ENCODE assay signal across 8 cellular contexts in the genomic region with DNA sequence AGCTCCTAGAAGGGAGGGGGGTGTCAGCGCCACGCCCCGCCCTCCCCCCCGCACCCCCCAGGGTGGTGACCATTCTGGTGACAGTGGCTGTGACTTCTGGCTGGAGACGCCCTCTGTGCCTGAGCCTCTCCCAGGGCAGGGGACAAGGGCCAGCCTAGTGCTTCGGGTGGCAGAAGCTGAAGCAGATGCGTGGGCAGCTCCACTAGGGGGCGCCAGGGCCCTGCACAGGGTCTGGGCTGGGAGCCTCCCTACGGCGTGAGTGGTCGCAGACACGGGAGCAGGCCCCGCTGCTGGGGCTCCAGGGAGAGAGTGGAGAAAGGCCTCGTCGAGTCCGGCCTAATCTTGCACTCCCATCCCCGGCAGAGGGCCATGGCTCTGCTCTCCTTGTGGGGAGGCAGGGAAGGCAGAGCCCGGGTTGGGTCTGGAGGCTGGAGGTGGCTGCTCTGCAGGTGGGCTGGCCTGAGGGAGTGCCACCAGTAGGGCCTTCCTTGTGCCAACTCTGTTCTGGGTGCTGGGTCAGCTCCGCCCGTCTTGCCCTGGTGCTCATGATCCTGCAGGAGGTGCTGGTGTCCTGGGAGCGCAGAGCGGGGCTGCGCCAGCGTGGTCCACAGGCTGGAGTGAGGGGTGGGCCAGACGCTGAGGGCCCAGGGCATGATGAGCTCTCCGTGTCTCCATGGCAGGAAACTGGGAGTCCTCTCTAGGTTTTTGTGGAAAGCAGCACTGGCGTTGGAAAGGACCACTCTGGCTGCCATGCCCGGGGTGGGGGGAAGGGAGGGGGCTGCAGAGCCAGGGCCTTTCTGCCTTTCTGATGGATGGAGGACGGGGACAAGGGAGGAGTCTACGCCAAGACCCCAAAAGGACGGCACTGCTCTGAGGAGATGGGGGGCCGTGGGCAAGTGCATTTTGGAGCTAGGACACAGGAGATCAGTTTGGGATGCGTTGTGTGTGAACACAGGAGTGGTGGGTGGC. TPM values are rescaled to one million over a fixed set of nuclear protein-coding genes. Genes with fewer than 3 reads are reported as not detected.
A peak's percentile ranks its signal among the peaks of the same experiment; 100 is the strongest.
DNase-seq lines count a peak whose midpoint lies in the region; ATAC-seq and TF ChIP-seq lines count a peak whose summit lies in the region.

No MANE protein-coding gene starts in this region.

- H3K27ac ChIP-seq in VCaP (peak overlapping the region; percentile 91), breast epithelium (no peak overlapping the region), lower lobe of right lung (no peak overlapping the region)

- TF ChIP-seq POLR2A in NB4 (IDR thresholded peaks at IDR 0.05; ENCODE audit: extremely low read depth, insufficient read length): no peak
- no peak for TF ChIP-seq POLR2A in breast epithelium (IDR thresholded peaks at IDR 0.05)

- no peaks in the 10 kb centered on the region for H3K27me3 Mint-ChIP-seq in stimulated activated naive CD8-positive, alpha-beta T cell treated with anti-CD3 and anti-CD28 coated beads, Interleukin-15, Interleukin-2, amounts not matched to agents 100 ng/mL and 50 ng/mL, for 24 hours

- TF ChIP-seq CTCF in NB4 (IDR thresholded peaks at IDR 0.05; ENCODE audit: low read depth, low read length) (peak; percentile 85), VCaP (conservative IDR thresholded peaks at IDR 0.05) (peak; percentile 84), breast epithelium (IDR thresholded peaks at IDR 0.05) (peak in 2 of 3 donors; percentile 9 to 44), lower lobe of right lung (IDR thresholded peaks at IDR 0.05) (peak; percentile 79)

- ATAC-seq in lower lobe of right lung: no peak

- H3K36me3 ChIP-seq in breast epithelium (no peaks in the 10 kb centered on the region), lower lobe of right lung (no peaks in the 10 kb centered on the region)

- peak overlapping the region; percentile 60 for H3K4me3 Mint-ChIP-seq in stimulated activated naive CD8-positive, alpha-beta T cell treated with anti-CD3 and anti-CD28 coated beads, Interleukin-15, Interleukin-2, amounts not matched to agents 100 ng/mL and 50 ng/mL, for 24 hours

- H3K9me3 Mint-ChIP-seq in stimulated activated naive CD8-positive, alpha-beta T cell treated with anti-CD3 and anti-CD28 coated beads, Interleukin-15, Interleukin-2, amounts not matched to agents 100 ng/mL and 50 ng/mL, for 24 hours: no peaks in the 10 kb centered on the region

- no peak overlapping the region for H3K4me3 ChIP-seq in NB4 (ENCODE audit: low read depth, low read length)
- no peak overlapping the region for H3K4me3 ChIP-seq in breast epithelium
- H3K4me3 ChIP-seq in lower lobe of right lung: no peak overlapping the region

- intact Hi-C loops in breast epithelium (cut with DNase I; ENCODE audit: low total_unique reads) (no loop called here), lower lobe of right lung (cut with DNase I) (no loop called here)

- H3K4me1 ChIP-seq in breast epithelium: peaks cover 6 to 22% of the 10 kb centered on the region in 2 donors
- peaks cover 55% of the 10 kb centered on the region for H3K4me1 ChIP-seq in lower lobe of right lung

- no peak overlapping the region for H3K27ac Mint-ChIP-seq in stimulated activated naive CD8-positive, alpha-beta T cell treated with anti-CD3 and anti-CD28 coated beads, Interleukin-15, Interleukin-2, amounts not matched to agents 100 ng/mL and 50 ng/mL, for 24 hours

- peaks cover 14% of the 10 kb centered on the region for H3K4me1 Mint-ChIP-seq in stimulated activated naive CD8-positive, alpha-beta T cell treated with anti-CD3 and anti-CD28 coated beads, Interleukin-15, Interleukin-2, amounts not matched to agents 100 ng/mL and 50 ng/mL, for 24 hours (ENCODE audit: low read depth)

- peaks cover 8% of the 10 kb centered on the region for H3K36me3 Mint-ChIP-seq in stimulated activated naive CD8-positive, alpha-beta T cell treated with anti-CD3 and anti-CD28 coated beads, Interleukin-15, Interleukin-2, amounts not matched to agents 100 ng/mL and 50 ng/mL, for 24 hours (ENCODE audit: low read depth)

- DNase-seq in ELR (ENCODE audit: low read depth) (peak; percentile 70), NB4 (ENCODE audit: low read depth) (peak; percentile 79), breast epithelium (ENCODE audit: low spot score in 2 of 2) (no peak), lower lobe of right lung (peak; percentile 81), NCI-H2107 treated with DMSO at 0.1 percent for 48 hours (lab: John Stamatoyannopoulos, UW; ENCODE audit: unreplicated experiment) (no peak), inferior parietal cortex (ENCODE audit: extremely low spot score) (no peak)

- no peaks in the 10 kb centered on the region for H3K27me3 ChIP-seq in breast epithelium
- no peaks in the 10 kb centered on the region for H3K27me3 ChIP-seq in lower lobe of right lung (ENCODE audit: low read depth)

- H3K9me3 ChIP-seq in breast epithelium (no peaks in the 10 kb centered on the region), lower lobe of right lung (no peaks in the 10 kb centered on the region)

RNA-seq across cellular contexts. Expression of a gene that starts 2.5 kb away (rescaled TPM):
- total RNA-seq in breast epithelium (10 to 100 TPM; 79.5 to 94.7 (median 92.5) TPM), lower lobe of right lung (43.8 TPM)

RNA-seq across cellular contexts. Expression of a gene that starts 2.9 kb away (rescaled TPM):
- 10 to 100 TPM in 2 of 3 donors, 1 to 10 TPM in 1; 8.0 to 18.7 (median 14.7) TPM for total RNA-seq in breast epithelium
- 17.3 TPM for total RNA-seq in lower lobe of right lung

RNA-seq across cellular contexts. Expression of a gene that starts 11.3 kb away (rescaled TPM):
- total RNA-seq in breast epithelium (10 to 100 TPM in 2 of 3 donors, 1 to 10 TPM in 1; 7.6 to 23.0 (median 16.1) TPM), lower lobe of right lung (2.8 TPM)

RNA-seq across cellular contexts. Expression of a gene that starts 17.3 kb away (rescaled TPM):
- 100 to 1,000 TPM; 202 to 484 (median 228) TPM for total RNA-seq in breast epithelium
- 133 TPM for total RNA-seq in lower lobe of right lung

RNA-seq across cellular contexts. Expression of a gene that starts 31.4 kb away (rescaled TPM):
- 10 to 100 TPM; 30.5 to 49.4 (median 31.8) TPM for total RNA-seq in breast epithelium
- total RNA-seq in lower lobe of right lung: 35.1 TPM

Comparison
In these comparisons a context has a peak if more than half of its experiments do, and no peak if none do; other contexts are left out.
1. DNase-seq: peak in ELR (single experiment), NB4 (single experiment) and lower lobe of right lung (single experiment); none in breast epithelium (0 of 2), NCI-H2107 treated with DMSO at 0.1 percent for 48 hours (single experiment) and inferior parietal cortex (single experiment).
2. CTCF ChIP-seq: peak in every context shown above with its lines; median percentile 85 in NB4; 84 in VCaP; 79 in lower lobe of right lung; 26 in breast epithelium.